ENCODE assay signal across 21 cellular contexts in genomic region chr13:39324806-39325311, GRCh38.
"Had no signal": no experiment of that assay in that cellular context is flagged by ENCODE, and none has a peak within 500 bp of the region (broad histone marks: within the 10 kb centered on the region; RNA-seq: fewer than 3 reads in every experiment).

No MANE protein-coding gene starts in this region.

- ATAC-seq: effector memory CD8-positive, alpha-beta T cell; foreskin keratinocyte; left cardiac atrium; left ventricle myocardium superior had no signal

- H3K4me3 ChIP-seq: esophagus squamous epithelium, lung, stomach, thoracic aorta, transverse colon, uterus had no signal

- H3K4me1 ChIP-seq: foreskin keratinocyte, transverse colon, uterus had no signal

- DNase-seq: esophagus squamous epithelium; foreskin keratinocyte; immature natural killer cell; left cardiac atrium; left ventricle myocardium superior; mesenchymal stem cell; naive B cell; nephron progenitor cell; posterior cingulate gyrus; small intestine; stimulated activated CD4-positive, alpha-beta T cell treated with anti-CD3 and anti-CD28 coated beads, Interleukin-12 subunit alpha, Interleukin-12 subunit beta, amount 100 ng/mL, for 4 hours; stimulated activated naive CD4-positive, alpha-beta T cell; stomach; substantia nigra; transverse colon; uterus had no signal

- H3K27me3 ChIP-seq: esophagus squamous epithelium, stomach, transverse colon, uterus had no signal

- H3K9me3 ChIP-seq: esophagus squamous epithelium, stomach, thoracic aorta, transverse colon, uterus had no signal

- H3K36me3 ChIP-seq: esophagus squamous epithelium, stomach, thoracic aorta, transverse colon, uterus had no signal

- FAIRE-seq: colon, keratinocyte, small intestine had no signal

- H3K27ac ChIP-seq: esophagus squamous epithelium, foreskin keratinocyte, stomach, thoracic aorta, transverse colon, uterus had no signal
